ENCODE assay signal across 19 cellular contexts in the genomic region with DNA sequence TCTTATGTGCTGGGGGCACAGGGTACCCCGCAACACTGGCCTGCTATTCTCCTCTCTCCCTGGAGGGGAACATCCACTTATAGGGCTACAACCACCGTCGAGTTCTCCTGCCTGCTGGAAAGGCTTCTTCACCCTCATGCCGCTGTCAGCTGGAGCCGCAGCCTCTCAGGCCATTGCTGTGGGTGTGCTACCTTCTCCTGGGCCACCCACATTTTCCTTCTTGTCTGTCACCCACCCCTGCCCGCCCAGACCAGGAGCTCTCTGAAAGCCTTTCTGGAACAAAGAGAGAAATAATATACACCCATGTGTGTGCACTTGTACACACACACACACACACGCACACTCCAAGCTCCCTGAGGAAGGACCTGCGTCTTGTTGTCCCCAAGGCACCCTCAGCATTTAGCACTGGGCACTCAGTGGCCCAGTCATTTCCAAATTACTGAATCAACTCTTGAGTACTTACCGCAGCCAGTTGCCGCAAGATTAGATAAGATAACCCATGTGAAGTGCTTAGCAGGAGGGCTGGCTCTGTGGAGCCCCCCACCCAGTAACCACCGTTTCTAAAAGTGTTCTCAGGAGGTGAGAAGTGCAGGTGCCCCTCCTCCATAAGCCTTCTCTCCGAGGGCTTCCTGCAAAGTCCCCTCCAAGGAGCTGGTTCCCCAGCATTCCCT. TPM values are rescaled to one million over a fixed set of nuclear protein-coding genes. Genes with fewer than 3 reads are reported as not detected.
"Had no signal": no experiment of that assay in that cellular context is flagged by ENCODE, and none has a peak within 500 bp of the region (broad histone marks: within the 10 kb centered on the region; RNA-seq: fewer than 3 reads in every experiment).

No MANE protein-coding gene starts in this region.

- H3K27ac ChIP-seq: ascending aorta, brain microvascular endothelial cell, prostate gland had no signal

- DNase-seq: activated CD4-positive, alpha-beta memory T cell treated with anti-CD3 and anti-CD28 coated beads, Interleukin-2, amount 10 ng/mL, durations not matched to agents 7 days and 5 days; activated CD4-positive, alpha-beta T cell treated with anti-CD3 and anti-CD28 coated beads, Interleukin-2, amount 10 ng/mL, durations not matched to agents 24 days and 14 days; activated gamma-delta T cell; activated T-cell treated with anti-CD3 and anti-CD28 coated beads, Interleukin-2, amount 50 U/mL, for 72 hours; brain microvascular endothelial cell; caudate nucleus; effector memory CD4-positive, alpha-beta T cell; foreskin melanocyte; stimulated activated CD4-positive, alpha-beta T cell treated with anti-CD3 and anti-CD28 coated beads, Interleukin-12 subunit alpha, Interleukin-12 subunit beta, amount 100 ng/mL, for 4 hours; stimulated activated CD4-positive, alpha-beta T cell treated with anti-CD3 and anti-CD28 coated beads, Interleukin-4, amount 100 ng/mL, for 4 hours; stimulated activated naive CD8-positive, alpha-beta T cell treated with anti-CD3 and anti-CD28 coated beads, Interleukin-15, Interleukin-2, amounts not matched to agents 100 U/mL and 50 U/mL, for 24 hours; SW 1271; T-helper 17 cell had no signal

- H3K4me3 ChIP-seq: ascending aorta, mucosa of descending colon, prostate gland had no signal

- H3K27me3 ChIP-seq: ascending aorta, brain microvascular endothelial cell had no signal

- H3K4me1 ChIP-seq: ascending aorta, prostate gland had no signal

- ATAC-seq: activated naive CD4-positive, alpha-beta T cell treated with anti-CD3 and anti-CD28 coated beads, Interleukin-2, amount 50 U/mL, for 72 hours; activated T-cell treated with anti-CD3 and anti-CD28 coated beads, Interleukin-2, amount 50 U/mL, for 72 hours; mucosa of descending colon; stimulated activated naive CD8-positive, alpha-beta T cell treated with anti-CD3 and anti-CD28 coated beads, Interleukin-15, Interleukin-2, amounts not matched to agents 100 U/mL and 50 U/mL, for 24 hours; T-helper 17 cell had no signal

- H3K36me3 ChIP-seq: ascending aorta, brain microvascular endothelial cell, prostate gland had no signal

- H3K9me3 ChIP-seq: ascending aorta, mucosa of descending colon, prostate gland had no signal

RNA-seq across cellular contexts. Expression of gene CPZ, which starts 50.2 kb away (rescaled TPM):
- total RNA-seq: activated CD4-positive, alpha-beta T cell treated with anti-CD3 and anti-CD28 coated beads, Interleukin-2, amount 10 ng/mL, durations not matched to agents 24 days and 14 days; activated naive CD4-positive, alpha-beta T cell treated with anti-CD3 and anti-CD28 coated beads, Interleukin-2, amount 50 U/mL, for 72 hours; activated T-cell treated with anti-CD3 and anti-CD28 coated beads, Interleukin-2, amount 50 U/mL, for 72 hours; dermis microvascular lymphatic vessel endothelial cell; T-helper 17 cell had no signal
- polyA plus RNA-seq: neural cell had no signal
